Comparison of ENCODE assay signal across 13 cellular contexts in genomic region chr14:99928963-99929362, GRCh38.
"Had no signal": no experiment of that assay in that cellular context is flagged by ENCODE, and none has a peak within 500 bp of the region (broad histone marks: within the 10 kb centered on the region; RNA-seq: fewer than 3 reads in every experiment).

No MANE protein-coding gene starts in this region.

- H3K4me3 Mint-ChIP-seq: activated naive CD4-positive, alpha-beta T cell treated with anti-CD3 and anti-CD28 coated beads, Interleukin-2, amount 10 ng/mL, durations not matched to agents 7 days and 5 days; endodermal cell; naive B cell had no signal

- DNase-seq: activated CD4-positive, CD25-positive, alpha-beta regulatory T cell treated with anti-CD3 and anti-CD28 coated beads, Interleukin-2, amount 50 U/mL, for 72 hours; activated naive CD4-positive, alpha-beta T cell treated with anti-CD3 and anti-CD28 coated beads, Interleukin-2, amount 10 ng/mL, durations not matched to agents 7 days and 5 days; dorsolateral prefrontal cortex; endodermal cell; erythroblast; naive B cell; nucleus accumbens; right lobe of liver; T-helper 9 cell had no signal

- H3K27ac ChIP-seq: ascending aorta, breast epithelium, dorsolateral prefrontal cortex, right lobe of liver had no signal

- H3K4me1 Mint-ChIP-seq: activated naive CD4-positive, alpha-beta T cell treated with anti-CD3 and anti-CD28 coated beads, Interleukin-2, amount 10 ng/mL, durations not matched to agents 7 days and 5 days; endodermal cell; naive B cell had no signal

- ATAC-seq: right lobe of liver had no signal

- H3K9me3 ChIP-seq: ascending aorta, breast epithelium, right lobe of liver had no signal

- H3K27me3 ChIP-seq: ascending aorta, breast epithelium, dorsolateral prefrontal cortex, right lobe of liver had no signal

- H3K4me3 ChIP-seq: ascending aorta, breast epithelium, dorsolateral prefrontal cortex, right lobe of liver, smooth muscle cell had no signal

- H3K27ac Mint-ChIP-seq: activated naive CD4-positive, alpha-beta T cell treated with anti-CD3 and anti-CD28 coated beads, Interleukin-2, amount 10 ng/mL, durations not matched to agents 7 days and 5 days; endodermal cell; naive B cell; progenitor cell of endocrine pancreas had no signal

- H3K36me3 ChIP-seq: breast epithelium, right lobe of liver had no signal

- H3K4me1 ChIP-seq: ascending aorta, breast epithelium had no signal

- H3K27me3 Mint-ChIP-seq: progenitor cell of endocrine pancreas had no signal

- H3K36me3 Mint-ChIP-seq: activated naive CD4-positive, alpha-beta T cell treated with anti-CD3 and anti-CD28 coated beads, Interleukin-2, amount 10 ng/mL, durations not matched to agents 7 days and 5 days; naive B cell had no signal

- H3K4me2 ChIP-seq: smooth muscle cell had no signal
